14 cellular contexts compared by ENCODE assay signal in the genomic region with DNA sequence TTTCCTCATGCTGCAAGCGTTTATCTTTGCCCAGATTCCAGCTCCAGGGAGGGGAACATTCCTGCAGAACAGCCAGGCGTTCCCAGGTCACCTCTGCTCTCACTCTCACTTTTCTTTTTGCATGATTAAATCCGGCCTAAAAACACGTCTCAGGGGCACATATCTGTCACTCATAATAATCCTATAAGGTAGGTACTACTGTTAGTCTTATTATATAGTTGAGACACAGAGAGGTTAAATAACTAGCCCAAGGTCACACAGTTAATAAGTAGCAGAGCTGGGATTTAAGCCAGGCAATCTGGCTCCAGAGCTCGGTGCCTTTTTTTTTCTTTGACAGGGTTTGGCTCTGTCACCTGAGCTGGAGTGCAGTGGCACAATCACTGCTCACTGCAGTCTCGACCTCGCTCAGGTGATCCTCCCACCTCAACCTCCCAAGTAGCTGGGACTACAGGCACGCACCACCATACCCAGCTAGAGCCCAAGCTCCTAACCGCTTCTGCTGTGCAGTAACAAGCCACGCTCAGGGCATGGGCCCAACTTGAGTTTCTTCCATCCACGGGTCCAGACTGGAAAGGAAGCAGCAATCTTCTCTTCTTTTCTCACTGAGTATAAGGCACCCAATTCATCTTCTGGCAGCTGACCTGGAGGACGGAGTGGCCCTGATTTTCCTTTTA.
DNase-seq lines count a peak whose midpoint lies in the region; ATAC-seq, FAIRE-seq and TF ChIP-seq lines count a peak whose summit lies in the region.
"Had no signal": no experiment of that assay in that cellular context is flagged by ENCODE, and none has a peak within 500 bp of the region (broad histone marks: within the 10 kb centered on the region; RNA-seq: fewer than 3 reads in every experiment).

No MANE protein-coding gene starts in this region.

- peak; percentile 97 for FAIRE-seq in RCC 7860 (lab: Jason Lieb, UNC)

- intact Hi-C loops in cardiac septum (cut with DNase I) = loop anchor here (10.0 kb wide), 1 partner anchor 216 kb away; a partner anchor contains a TSS

- DNase-seq in AG10803 (ENCODE audit: low read depth) (peak; percentile 76), RCC 7860 (ENCODE audit: low spot score) (peak; percentile 95), cardiac septum (ENCODE audit: low spot score) (peak; percentile 69)
- DNase-seq: activated gamma-delta T cell treated with Interleukin-2 at 50 U/mL for 16 hours; dorsolateral prefrontal cortex; naive thymus-derived CD8-positive, alpha-beta T cell; NCI-H446 treated with DMSO at 0.1 percent for 48 hours; SIG-M5 had no signal

- no peak overlapping the region for H3K9ac ChIP-seq in mucosa of rectum (ENCODE audit: low read depth in 1 of 2, low read length in 2 of 2)

- H3K27me3 ChIP-seq in mucosa of rectum (ENCODE audit: control insufficient read depth in 2 of 2, insufficient read depth in 2 of 2, low read length in 2 of 2) = no peaks in the 10 kb centered on the region
- H3K27me3 ChIP-seq: dorsolateral prefrontal cortex had no signal

- TF ChIP-seq CTCF in AG10803 (conservative IDR thresholded peaks at IDR 0.05; ENCODE audit: low read length) = no peak

- H3K9me3 ChIP-seq in mucosa of rectum (ENCODE audit: control insufficient read depth in 2 of 2, low read length in 2 of 2) = no peaks in the 10 kb centered on the region

- peaks cover 6 to 19% of the 10 kb centered on the region in 2 donors for H3K4me1 ChIP-seq in mucosa of rectum (ENCODE audit: control insufficient read depth in 2 of 2, insufficient read depth in 2 of 2, low read length in 2 of 2)

- H3K36me3 ChIP-seq in mucosa of rectum (ENCODE audit: control insufficient read depth in 2 of 2, insufficient read depth in 2 of 2, low read length in 2 of 2) = no peaks in the 10 kb centered on the region

- peak overlapping the region; percentile 29 to 41 for H3K27ac ChIP-seq in mucosa of rectum (ENCODE audit: low read depth in 2 of 2, low read length in 2 of 2)
- H3K27ac ChIP-seq: dorsolateral prefrontal cortex had no signal

- no peak for ATAC-seq in GM21723 (IDR thresholded peaks at IDR 0.05; ENCODE audit: unreplicated experiment)
- no peak for ATAC-seq in HG02885 (IDR thresholded peaks at IDR 0.05; ENCODE audit: poor library complexity, unreplicated experiment)
- no peak for ATAC-seq in GM18909 (IDR thresholded peaks at IDR 0.05; ENCODE audit: poor library complexity, unreplicated experiment)
- ATAC-seq in HG02610 (IDR thresholded peaks at IDR 0.05; ENCODE audit: unreplicated experiment) = no peak
- ATAC-seq: naive thymus-derived CD8-positive, alpha-beta T cell; stimulated activated effector memory CD8-positive, alpha-beta T cell treated with anti-CD3 and anti-CD28 coated beads, Interleukin-12 subunit alpha, Interleukin-12 subunit beta, amount 100 ng/mL, for 72 hours had no signal

- H3K4me3 ChIP-seq in AG10803 (ENCODE audit: low read length) (no peak overlapping the region), mucosa of rectum (ENCODE audit: low read length in 2 of 2) (no peak overlapping the region)
- H3K4me3 ChIP-seq: dorsolateral prefrontal cortex had no signal
